ENCODE assay signal across 15 cellular contexts in genomic region chr5:5751496-5751895, GRCh38.
A peak's percentile ranks its signal among the peaks of the same experiment; 100 is the strongest.
DNase-seq lines count a peak whose midpoint lies in the region; ATAC-seq, FAIRE-seq and TF ChIP-seq lines count a peak whose summit lies in the region.
"Had no signal": no experiment of that assay in that cellular context is flagged by ENCODE, and none has a peak within 500 bp of the region (broad histone marks: within the 10 kb centered on the region; RNA-seq: fewer than 3 reads in every experiment).

No MANE protein-coding gene starts in this region.

- peaks cover 0 to 3% (median 0%) of the 10 kb centered on the region in 3 donors for H3K36me3 Mint-ChIP-seq in naive thymus-derived CD8-positive, alpha-beta T cell

- no peaks in the 10 kb centered on the region for H4K20me1 ChIP-seq in H1 (replicated peaks in 1 of 2; ENCODE audit: control insufficient read depth in 1 of 2, insufficient read depth in 2 of 2, low read length in 2 of 2)

- H2BK20ac ChIP-seq in H1 (ENCODE audit: low read length) = no peak overlapping the region

- H3K9me3 ChIP-seq in H1 (ENCODE audit: insufficient read depth in 2 of 2, low read depth in 1 of 2, low read length in 1 of 2) = no peaks in the 10 kb centered on the region

- no peaks in the 10 kb centered on the region for H3K4me1 ChIP-seq in H1 (replicated peaks in 1 of 4; ENCODE audit: control insufficient read depth in 3 of 4, insufficient read depth in 4 of 4, low read length in 3 of 4)

- H2BK15ac ChIP-seq in H1 (ENCODE audit: low read length) = no peak overlapping the region

- FAIRE-seq in H1 (lab: Jason Lieb, UNC) = no peak
- FAIRE-seq: keratinocyte had no signal

- H3K56ac ChIP-seq in H1 (replicated peaks; ENCODE audit: insufficient read length, low read depth, low read length) = no peak overlapping the region

- peak; percentile 49 for ATAC-seq in GM18861 (IDR thresholded peaks at IDR 0.05; ENCODE audit: unreplicated experiment)
- peak; percentile 44 for ATAC-seq in GM21619 (IDR thresholded peaks at IDR 0.05; ENCODE audit: unreplicated experiment)
- ATAC-seq in HG03103 (IDR thresholded peaks at IDR 0.05; ENCODE audit: low read depth, unreplicated experiment) = peak; percentile 49
- ATAC-seq in naive thymus-derived CD8-positive, alpha-beta T cell = no peak

- CTCF ChIA-PET in H1 (lab: Charles Lee; ENCODE audit: partially characterized antibody) = interaction anchor here (0.7 kb wide), 1 partner anchor 124 kb away, joined by 3 read pairs; no protein-coding TSS in a partner anchor

- H3K27me3 ChIP-seq in H1 (replicated peaks in 1 of 4; ENCODE audit: control insufficient read depth in 3 of 4, extremely low read depth in 1 of 4, insufficient read depth in 3 of 4, low read length in 3 of 4) = no peaks in the 10 kb centered on the region

- peaks cover 1 to 20% (median 7%) of the 10 kb centered on the region in 5 donors for H3K27me3 Mint-ChIP-seq in naive thymus-derived CD8-positive, alpha-beta T cell

- DNase-seq in H1 (ENCODE audit: low read depth in 1 of 2, low spot score in 2 of 2) (no peak), AG08396 (ENCODE audit: low spot score) (no peak), globus pallidus (ENCODE audit: low spot score) (no peak), coronary artery (ENCODE audit: low spot score) (no peak)
- DNase-seq in naive thymus-derived CD8-positive, alpha-beta T cell = no peak
- DNase-seq: activated CD4-positive, alpha-beta T cell treated with anti-CD3 and anti-CD28 coated beads for 4 hours; activated naive CD4-positive, alpha-beta T cell treated with anti-CD3 and anti-CD28 coated beads for 36 hours; Calu3; SHP77 had no signal

- 88% methylated on average over 4 of the region's 4 CpGs; no CpG with 5 or more reads in 1 of the 2 experiments for WGBS in H1 (ENCODE audit: extremely low coverage in 1 of 2, insufficient coverage in 1 of 2, insufficient read length in 1 of 2, insufficient replicate concordance in 2 of 2, low coverage in 1 of 2, low lambda C conversion rate in 2 of 2, missing lambda C conversion rate in 1 of 2), 2 experiments

- no peak overlapping the region for H3K23ac ChIP-seq in H1 (ENCODE audit: insufficient read length)

- no peak overlapping the region for H3K9ac ChIP-seq in H1 (replicated peaks in 1 of 4; ENCODE audit: extremely low read depth in 1 of 4, low read depth in 3 of 4, low read length in 3 of 4)

- no peak overlapping the region for H3K27ac Mint-ChIP-seq in naive thymus-derived CD8-positive, alpha-beta T cell
- H3K27ac Mint-ChIP-seq: activated naive CD4-positive, alpha-beta T cell treated with anti-CD3 and anti-CD28 coated beads for 36 hours; nephron had no signal

- no peak for TF ChIP-seq RAD21 in H1 (IDR thresholded peaks at IDR 0.05 in 1 of 2, conservative IDR thresholded peaks at IDR 0.05 in 1 of 2; ENCODE audit: low read depth in 2 of 2, low read length in 2 of 2)

- POLR2A ChIA-PET in H1 (lab: Charles Lee; ENCODE audit: partially characterized antibody) = no interaction called here
- POLR2A ChIA-PET in naive thymus-derived CD8-positive, alpha-beta T cell (lab: Charles Lee) = no interaction called here

- H3K27ac ChIP-seq in H1 (ENCODE audit: low read depth, low read length) (no peak overlapping the region), coronary artery (no peak overlapping the region)
- H3K27ac ChIP-seq: skin epidermis had no signal

- no peaks in the 10 kb centered on the region; a peak in 1 of 8 replicates for H3K36me3 ChIP-seq in H1 (ENCODE audit: control insufficient read depth in 2 of 4, insufficient read depth in 4 of 4, low read length in 3 of 4)

- H4K8ac ChIP-seq in H1 (ENCODE audit: extremely low read depth, insufficient read depth, low read length) = no peak overlapping the region

- no peak overlapping the region for H3K4me2 ChIP-seq in H1 (ENCODE audit: insufficient read depth in 1 of 2, low read depth in 2 of 2, low read length in 2 of 2)

- no peak overlapping the region for H3K4ac ChIP-seq in H1 (replicated peaks; ENCODE audit: insufficient read length, low read depth, low read length)

- TF ChIP-seq CTCF in H1 (IDR thresholded peaks at IDR 0.05; ENCODE audit: control extremely low read depth in 1 of 3, insufficient read depth in 1 of 3, low read depth in 1 of 3, low read length in 3 of 3) (no peak), coronary artery (IDR thresholded peaks at IDR 0.05) (no peak)

- no peak for TF ChIP-seq EP300 in H1 (IDR thresholded peaks at IDR 0.05; ENCODE audit: borderline replicate concordance in 1 of 2, low read depth in 2 of 2, low read length in 2 of 2)

- no peak overlapping the region for H4K91ac ChIP-seq in H1 (replicated peaks; ENCODE audit: insufficient read length, low read length)

- peaks cover 0 to 11% (median 2%) of the 10 kb centered on the region in 9 donors for H3K9me3 Mint-ChIP-seq in naive thymus-derived CD8-positive, alpha-beta T cell

- no peak overlapping the region for H2BK5ac ChIP-seq in H1 (ENCODE audit: low read depth, low read length)

- no peak for TF ChIP-seq POLR2A in H1 (IDR thresholded peaks at IDR 0.05; ENCODE audit: control extremely low read depth in 1 of 2, low read depth in 2 of 2, low read length in 2 of 2)

- no peaks in the 10 kb centered on the region for H3K79me1 ChIP-seq in H1 (ENCODE audit: low read depth, low read length)

- H3K79me2 ChIP-seq in H1 (ENCODE audit: control insufficient read depth in 1 of 2, insufficient read depth in 2 of 2, low read length in 2 of 2) = no peaks in the 10 kb centered on the region

- H3K23me2 ChIP-seq in H1 (ENCODE audit: low read depth, low read length) = no peaks in the 10 kb centered on the region

- no peak overlapping the region for H4K5ac ChIP-seq in H1 (ENCODE audit: insufficient read length, low read depth, low read length)

- no peaks in the 10 kb centered on the region for H3K4me1 Mint-ChIP-seq in naive thymus-derived CD8-positive, alpha-beta T cell
- H3K4me1 Mint-ChIP-seq: nephron had no signal

- H2BK12ac ChIP-seq in H1 (ENCODE audit: low read depth, low read length) = no peak overlapping the region

- H2AK5ac ChIP-seq in H1 (ENCODE audit: low read depth, low read length) = no peak overlapping the region

- no peak overlapping the region for H3K14ac ChIP-seq in H1 (ENCODE audit: insufficient read length)

- H2AFZ ChIP-seq in H1 (ENCODE audit: low read length) = peak overlapping the region; percentile 73; the same call in 1 of the 2 replicates

- H3K18ac ChIP-seq in H1 (ENCODE audit: extremely low read depth, low read length) = no peak overlapping the region

- H3K4me3 Mint-ChIP-seq in naive thymus-derived CD8-positive, alpha-beta T cell = no peak overlapping the region
- H3K4me3 Mint-ChIP-seq: activated naive CD4-positive, alpha-beta T cell treated with anti-CD3 and anti-CD28 coated beads for 36 hours; nephron had no signal

- no peak overlapping the region for H3K4me3 ChIP-seq in H1 (ENCODE audit: extremely low read depth in 1 of 4, insufficient read depth in 2 of 4, low read depth in 3 of 4, low read length in 4 of 4)
- no peak overlapping the region for H3K4me3 ChIP-seq in coronary artery
- H3K4me3 ChIP-seq: skin epidermis had no signal

- no peak overlapping the region for H2BK120ac ChIP-seq in H1 (replicated peaks; ENCODE audit: low read depth, low read length)

TF ChIP-seq in H1, 55 proteins besides CTCF, POLR2A, EP300 and RAD21:
- TF ChIP-seq CTBP2 (IDR thresholded peaks at IDR 0.05; ENCODE audit: borderline replicate concordance, insufficient read depth, insufficient read length, low read length) (no peak), RFX5 (IDR thresholded peaks at IDR 0.05; ENCODE audit: borderline replicate concordance, low read depth, low read length) (no peak), ASH2L (IDR thresholded peaks at IDR 0.05; ENCODE audit: low read length) (no peak), HDAC6 (IDR thresholded peaks at IDR 0.05; ENCODE audit: low read depth, low read length) (no peak), GTF2F1 (IDR thresholded peaks at IDR 0.05; ENCODE audit: borderline replicate concordance, low read depth, low read length) (no peak), POU5F1 (IDR thresholded peaks at IDR 0.05; ENCODE audit: low read depth, low read length) (no peak), EGR1 (IDR thresholded peaks at IDR 0.05; ENCODE audit: borderline replicate concordance, low read depth, low read length) (no peak), TCF12 (IDR thresholded peaks at IDR 0.05; ENCODE audit: low read depth, low read length) (no peak), RXRA (IDR thresholded peaks at IDR 0.05; ENCODE audit: insufficient read depth, low read depth, low read length) (no peak), RNF2 (IDR thresholded peaks at IDR 0.05; ENCODE audit: borderline replicate concordance, low read depth, low read length, missing control alignments, poor library complexity, severe bottlenecking) (no peak), CBX8 (IDR thresholded peaks at IDR 0.05; ENCODE audit: borderline replicate concordance, low read depth, low read length) (no peak), E2F6 (IDR thresholded peaks at IDR 0.05) (no peak)

Comparison
In these comparisons a context has a peak if more than half of its experiments do, and no peak if none do; other contexts are left out.
1. ATAC-seq: peak in GM18861 (single experiment), GM21619 (single experiment) and HG03103 (single experiment); none in naive thymus-derived CD8-positive, alpha-beta T cell (0 of 2).